14 cellular contexts compared by ENCODE assay signal in the genomic region with DNA sequence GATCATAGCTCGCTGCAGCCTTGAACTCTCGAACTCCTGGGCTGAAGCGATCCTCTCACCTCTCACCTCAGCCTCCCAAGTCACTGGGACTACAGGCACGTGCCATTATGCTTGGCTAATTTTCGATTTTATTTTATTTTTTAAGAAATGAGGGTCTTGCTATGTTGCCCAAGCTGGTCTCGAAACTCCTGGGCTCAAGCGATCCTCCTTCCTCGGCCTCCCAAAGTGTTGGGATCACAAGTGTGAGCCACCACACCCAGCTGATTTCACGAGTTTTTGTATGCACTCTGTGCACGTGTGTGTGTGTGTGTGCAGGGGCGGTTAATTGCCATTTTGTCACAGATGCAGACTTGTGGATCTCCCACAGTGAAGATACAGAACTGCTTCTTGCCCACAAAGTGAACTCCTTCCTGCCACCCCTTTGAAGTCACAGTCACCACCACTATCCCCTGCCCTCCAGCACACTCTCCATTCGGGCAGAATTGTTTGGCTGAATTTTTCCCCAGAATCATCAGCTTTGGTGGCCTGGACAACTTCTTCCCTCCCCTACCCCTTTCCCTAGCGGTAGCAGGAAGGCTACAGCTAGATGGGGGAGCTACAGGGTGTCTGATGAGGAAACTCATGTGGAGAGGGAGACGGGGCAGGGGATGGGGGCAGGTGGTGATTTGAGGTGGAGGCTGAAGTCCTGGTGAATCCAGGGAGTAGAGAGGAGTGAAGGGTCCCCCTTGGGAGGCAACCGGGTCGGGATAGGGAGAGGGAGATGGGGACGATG. TPM values are rescaled to one million over a fixed set of nuclear protein-coding genes. Genes with fewer than 3 reads are reported as not detected.
A peak's percentile ranks its signal among the peaks of the same experiment; 100 is the strongest.
DNase-seq lines count a peak whose midpoint lies in the region; ATAC-seq, FAIRE-seq and TF ChIP-seq lines count a peak whose summit lies in the region.
"Had no signal": no experiment of that assay in that cellular context is flagged by ENCODE, and none has a peak within 500 bp of the region (broad histone marks: within the 10 kb centered on the region; RNA-seq: fewer than 3 reads in every experiment).

No MANE protein-coding gene starts in this region.

- H3K4me3 ChIP-seq in AG04450 (ENCODE audit: low read depth, low read length) = peak overlapping the region; percentile 31; the same call in 1 of the 2 replicates
- H3K4me3 ChIP-seq in HEK293 (ENCODE audit: low read depth, low read length) = no peak overlapping the region
- H3K4me3 ChIP-seq in colonic mucosa = peak overlapping the region; percentile 26
- H3K4me3 ChIP-seq: GM12878 had no signal

- H3K9me3 ChIP-seq in AG04450 (ENCODE audit: control insufficient read depth, insufficient read depth, low read length) = no peaks in the 10 kb centered on the region; the same call in 1 of the 2 replicates
- no peaks in the 10 kb centered on the region for H3K9me3 ChIP-seq in HEK293 (ENCODE audit: control insufficient read depth, insufficient read depth, low read depth, low read length)
- H3K9me3 ChIP-seq in colonic mucosa = no peaks in the 10 kb centered on the region

- peak overlapping the region in 1 of 2 donors; percentile 64 for H3K9ac ChIP-seq in colonic mucosa (ENCODE audit: low read depth in 2 of 2, low read length in 2 of 2)

- FAIRE-seq in RCC 7860 (lab: Jason Lieb, UNC) = no peak
- FAIRE-seq: GM12878 had no signal

- H3K36me3 ChIP-seq in HEK293 (ENCODE audit: control insufficient read depth in 2 of 2, insufficient read depth in 1 of 2, low read length in 2 of 2) (no peaks in the 10 kb centered on the region), colonic mucosa (no peaks in the 10 kb centered on the region)

- peak overlapping the region in 5 of 8 donors; percentile 33 to 65 (median 39) for H3K4me3 Mint-ChIP-seq in naive B cell

- H3K9me3 Mint-ChIP-seq in naive B cell = peaks cover 0 to 4% (median 0%) of the 10 kb centered on the region in 7 donors
- H3K9me3 Mint-ChIP-seq: central memory CD8-positive, alpha-beta T cell had no signal

- CTCF ChIA-PET in AG04450 (lab: Charles Lee) = interaction anchor here (1.4 to 2.0 kb wide), 2 partner anchors 9 to 21 kb away, joined by 4 to 8 read pairs; no protein-coding TSS in a partner anchor
- CTCF ChIA-PET in HEK293 (lab: Yijun Ruan, JAX) = interaction anchor here (0.5 to 2.5 kb wide), 3 partner anchors 8 to 225 kb away, joined by 3 to 28 read pairs (median 4); no protein-coding TSS in a partner anchor

- H3K4me1 ChIP-seq in HEK293 (ENCODE audit: control insufficient read depth, insufficient read depth, low read length) (peaks cover 3% of the 10 kb centered on the region; the same call in 1 of the 2 replicates), colonic mucosa (no peaks in the 10 kb centered on the region)

- DNase-seq in AG04450 (ENCODE audit: low read depth, low spot score) (no peak), colonic mucosa (no peak), naive B cell (no peak), NCI-H2196 treated with DMSO at 0.1 percent for 48 hours (lab: John Stamatoyannopoulos, UW; ENCODE audit: unreplicated experiment) (no peak), RCC 7860 (ENCODE audit: low spot score) (no peak), head of caudate nucleus (no peak)
- DNase-seq: AML-193, KG1 had no signal

- H3K27me3 Mint-ChIP-seq in naive B cell = peaks cover 20 to 58% (median 44%) of the 10 kb centered on the region in 3 donors

- no peaks in the 10 kb centered on the region for H3K36me3 Mint-ChIP-seq in naive B cell

- no peak for ATAC-seq in naive B cell (ENCODE audit: low read depth in 2 of 2)
- ATAC-seq in GM21619 (IDR thresholded peaks at IDR 0.05; ENCODE audit: unreplicated experiment) = no peak

- H3K27ac Mint-ChIP-seq in naive B cell = peak overlapping the region in 1 of 6 donors; percentile 56

- POLR2A ChIA-PET in AG04450 (lab: Yijun Ruan, JAX) = interaction anchor here (1.0 kb wide), 1 partner anchor 13 kb away, joined by 5 read pairs; no protein-coding TSS in a partner anchor
- POLR2A ChIA-PET in HEK293 (lab: Yijun Ruan, JAX) = interaction anchor here (1.9 kb wide), 1 partner anchor 9 kb away, joined by 60 read pairs; no protein-coding TSS in a partner anchor

- peaks cover 28% of the 10 kb centered on the region for H3K27me3 ChIP-seq in AG04450 (ENCODE audit: control insufficient read depth, insufficient read depth, low read length)
- H3K27me3 ChIP-seq in colonic mucosa = no peaks in the 10 kb centered on the region

- TF ChIP-seq CTCF in AG04450 (IDR thresholded peaks at IDR 0.05; ENCODE audit: low read depth, low read length) (no peak), HEK293 (tag by site-specific recombination; IDR thresholded peaks at IDR 0.05) (no peak), colonic mucosa (IDR thresholded peaks at IDR 0.05) (no peak)

- intact Hi-C loops in colonic mucosa (cut with DNase I) = no loop called here
- intact Hi-C loops in head of caudate nucleus (cut with DNase I) = no loop called here

- no peak overlapping the region for H3K27ac ChIP-seq in AG04450 (ENCODE audit: low read depth, low read length)
- H3K27ac ChIP-seq in HEK293 (ENCODE audit: extremely low read depth, low read depth, low read length) = no peak overlapping the region
- H3K27ac ChIP-seq in colonic mucosa = no peak overlapping the region

- peaks cover 7 to 15% (median 12%) of the 10 kb centered on the region in 3 donors for H3K4me1 Mint-ChIP-seq in naive B cell

TF ChIP-seq in HEK293, 187 proteins besides CTCF, POLR2A, EP300 and RAD21:
- TF ChIP-seq ZNF624 (tag by site-specific recombination; IDR thresholded peaks at IDR 0.05) = no peak
- TF ChIP-seq ZNF404 (tag by site-specific recombination; IDR thresholded peaks at IDR 0.05) = no peak
- no peak for TF ChIP-seq OSR2 (tag by site-specific recombination; IDR thresholded peaks at IDR 0.05)
- no peak for TF ChIP-seq ZNF76 (tag by site-specific recombination; IDR thresholded peaks at IDR 0.05; ENCODE audit: borderline replicate concordance, low read depth)
- TF ChIP-seq WT1 (tag by site-specific recombination; IDR thresholded peaks at IDR 0.05) = no peak
- TF ChIP-seq ZNF121 (tag by site-specific recombination; IDR thresholded peaks at IDR 0.05) = peak; percentile 40; the same call in 1 of the 2 replicates
- TF ChIP-seq ZNF530 (tag by site-specific recombination; IDR thresholded peaks at IDR 0.05; ENCODE audit: low read depth) = no peak

RNA-seq across cellular contexts. Expression of gene CELF5, which starts 59.6 kb away (rescaled TPM):
- polyA plus RNA-seq in AG04450 (2011; rRNA removed) = not detected in 2 replicates
- not detected in 2 replicates for polyA minus RNA-seq in AG04450 (2011; rRNA and poly(A)+ RNA removed)
- total RNA-seq in colonic mucosa = under 1 TPM; 0.42 to 0.59 TPM
- polyA plus RNA-seq in naive B cell (ENCODE audit: low read depth in 6 of 6) = not detected
- total RNA-seq: GM12878, mononuclear cell, Right ventricle myocardium inferior had no signal
